ENCODE assay signal across 16 cellular contexts in the genomic region with DNA sequence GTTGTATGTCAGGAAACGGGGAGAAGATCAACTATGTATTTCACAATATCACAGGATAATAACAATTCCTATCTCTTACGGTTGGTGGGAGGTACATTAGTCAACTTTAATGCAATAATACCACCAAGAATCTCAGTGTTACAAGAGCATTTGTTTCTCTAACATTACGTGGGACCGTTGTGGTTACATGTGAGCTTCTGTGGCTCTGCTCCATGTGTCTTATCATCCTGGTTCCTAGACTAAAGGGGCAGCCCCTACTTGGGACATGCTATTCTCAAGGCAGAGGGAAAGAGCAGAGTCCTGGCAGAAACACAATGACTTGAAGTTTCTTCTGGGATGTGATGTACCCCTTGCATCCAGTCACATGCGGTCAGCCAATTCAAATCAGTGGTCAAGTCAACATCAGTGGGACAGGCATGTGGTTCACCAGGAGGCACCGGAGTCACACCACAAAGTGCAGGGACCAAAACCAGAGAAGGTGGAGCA. TPM values are rescaled to one million over a fixed set of nuclear protein-coding genes. Genes with fewer than 3 reads are reported as not detected.
DNase-seq lines count a peak whose midpoint lies in the region; ATAC-seq and TF ChIP-seq lines count a peak whose summit lies in the region.
"Had no signal": no experiment of that assay in that cellular context is flagged by ENCODE, and none has a peak within 500 bp of the region (broad histone marks: within the 10 kb centered on the region; RNA-seq: fewer than 3 reads in every experiment).

No MANE protein-coding gene starts in this region.

- H3K56ac ChIP-seq in IMR-90 (ENCODE audit: extremely low read depth, insufficient read depth, low read length): no peak overlapping the region

- in situ Hi-C loops in IMR-90 (cut with MboI; ENCODE audit: low sequenced_read_pairs): loop anchor here (25.0 kb wide), 4 partner anchors 1014 to 1861 kb away; partner anchors contain the start of genes CSGALNACT2 and HNRNPF
- in situ Hi-C loops in brain microvascular endothelial cell (cut with HindIII; ENCODE audit: low pct_ligation_motif_present, low sequenced_read_pairs): no loop called here

- H2AK5ac ChIP-seq in IMR-90 (ENCODE audit: low read depth, low read length): peak overlapping the region; percentile 48

- no peak for TF ChIP-seq EP300 in stomach (IDR thresholded peaks at IDR 0.05)

- DNase-seq in IMR-90 (peak; percentile 70), brain microvascular endothelial cell (peak; percentile 33), right cardiac atrium (peak; percentile 22 to 46 (median 24)), stomach (no peak), NCI-H69 (lab: John Stamatoyannopoulos, UW) (no peak)
- DNase-seq in stimulated activated CD4-positive, alpha-beta T cell treated with anti-CD3 and anti-CD28 coated beads, Interleukin-15, amount 100 ng/mL, for 24 hours: no peak
- no peak for DNase-seq in activated T-cell treated with anti-CD3 and anti-CD28 coated beads, Interleukin-2, amount 50 U/mL, for 24 hours
- DNase-seq: activated naive CD4-positive, alpha-beta T cell treated with anti-CD3 and anti-CD28 coated beads, Interleukin-2, amount 50 U/mL, for 16 hours; dermis blood vessel endothelial cell; DMS79; Kasumi-1; left colon; NCI-H2081; SHP77; T1000 had no signal

- H3K4ac ChIP-seq in IMR-90 (ENCODE audit: low read depth, low read length): peak overlapping the region; percentile 71

- H3K9me3 ChIP-seq in IMR-90 (ENCODE audit: control insufficient read depth, insufficient read depth, low read length): no peaks in the 10 kb centered on the region
- no peaks in the 10 kb centered on the region for H3K9me3 ChIP-seq in right cardiac atrium (ENCODE audit: control insufficient read depth, low read length)
- H3K9me3 ChIP-seq in stomach: no peaks in the 10 kb centered on the region

- peaks cover 41% of the 10 kb centered on the region for H3K9me1 ChIP-seq in IMR-90 (ENCODE audit: insufficient read depth, low read length)

- intact Hi-C loops in IMR-90 (cut with micrococcal nuclease) (no loop called here), right cardiac atrium (cut with DNase I) (no loop called here), stomach (cut with DNase I; ENCODE audit: low total_unique reads) (no loop called here)

- H3K4me2 ChIP-seq in IMR-90 (ENCODE audit: low read depth, low read length): no peak overlapping the region

- peak overlapping the region in 1 of 2 experiments; percentile 11; a peak in 1 of 4 replicates for H4K8ac ChIP-seq in IMR-90 (ENCODE audit: low read depth in 2 of 2, low read length in 2 of 2)

- TF ChIP-seq CTCF in IMR-90 (conservative IDR thresholded peaks at IDR 0.05; ENCODE audit: low read depth, low read length) (no peak), brain microvascular endothelial cell (IDR thresholded peaks at IDR 0.05; ENCODE audit: low read depth, low read length, missing control alignments) (no peak), stomach (IDR thresholded peaks at IDR 0.05) (no peak)

- H3K9ac ChIP-seq in IMR-90 (ENCODE audit: low read depth, low read length): no peak overlapping the region

- POLR2A ChIA-PET in IMR-90 (lab: Charles Lee; ENCODE audit: unreplicated experiment): no interaction called here

- H3K27me3 Mint-ChIP-seq in activated T-cell treated with anti-CD3 and anti-CD28 coated beads, Interleukin-2, amount 50 U/mL, for 24 hours: no peaks in the 10 kb centered on the region

- peaks cover 13% of the 10 kb centered on the region for H3K9me3 Mint-ChIP-seq in activated T-cell treated with anti-CD3 and anti-CD28 coated beads, Interleukin-2, amount 50 U/mL, for 24 hours

- WGBS in IMR-90 (ENCODE audit: extremely low coverage in 2 of 2, insufficient read length in 1 of 2), 2 experiments: 100% methylated on average over 1 of the region's 6 CpGs; no CpG with 5 or more reads in 1 of the 2 experiments
- WGBS in right cardiac atrium: 51% methylated on average over 6 of the region's 6 CpGs
- WGBS in stomach, 5 donors: 80 to 92% (median 84%) methylated on average over 6 of the region's 6 CpGs

- peak overlapping the region; percentile 42; the same call in 1 of the 2 replicates for H4K5ac ChIP-seq in IMR-90 (ENCODE audit: low read depth, low read length)

- H3K4me1 Mint-ChIP-seq in activated T-cell treated with anti-CD3 and anti-CD28 coated beads, Interleukin-2, amount 50 U/mL, for 24 hours (ENCODE audit: low read depth): peaks cover 41% of the 10 kb centered on the region

- peaks cover under 1% of the 10 kb centered on the region; the same call in 1 of the 2 replicates for H3K36me3 ChIP-seq in IMR-90 (ENCODE audit: control insufficient read depth, insufficient read depth, low read length)
- no peaks in the 10 kb centered on the region for H3K36me3 ChIP-seq in brain microvascular endothelial cell (replicated peaks)
- peaks cover 0 to 8% (median 7%) of the 10 kb centered on the region in 4 donors for H3K36me3 ChIP-seq in stomach

- peaks cover 43% of the 10 kb centered on the region for H3K4me1 ChIP-seq in IMR-90 (ENCODE audit: control insufficient read depth, insufficient read depth, low read length)
- H3K4me1 ChIP-seq in right cardiac atrium (ENCODE audit: control insufficient read depth, insufficient read depth, low read length): peaks cover 27% of the 10 kb centered on the region
- peaks cover 38 to 90% (median 75%) of the 10 kb centered on the region in 4 donors for H3K4me1 ChIP-seq in stomach

- peaks cover 7 to 27% of the 10 kb centered on the region in 2 experiments for H3K79me1 ChIP-seq in IMR-90 (ENCODE audit: low read depth in 1 of 2, low read length in 2 of 2)

- TF ChIP-seq POLR2A in IMR-90 (IDR thresholded peaks at IDR 0.05; ENCODE audit: low read depth, low read length) (no peak), stomach (IDR thresholded peaks at IDR 0.05) (no peak)

- H3K27ac Mint-ChIP-seq in activated T-cell treated with anti-CD3 and anti-CD28 coated beads, Interleukin-2, amount 50 U/mL, for 24 hours: no peak overlapping the region

- H2AFZ ChIP-seq in IMR-90 (replicated peaks; ENCODE audit: low read length, poor library complexity): no peak overlapping the region

- ATAC-seq in IMR-90 (ENCODE audit: low read depth) (no peak), right cardiac atrium (peak in 1 of 2 donors; percentile 8), GM18511 (IDR thresholded peaks at IDR 0.05; ENCODE audit: unreplicated experiment) (no peak)
- ATAC-seq: left colon had no signal

- H4K91ac ChIP-seq in IMR-90 (ENCODE audit: insufficient read depth, low read depth, low read length): peak overlapping the region; percentile 47; the same call in 1 of the 2 replicates

- TF ChIP-seq RAD21 in IMR-90 (IDR thresholded peaks at IDR 0.05; ENCODE audit: low read length): no peak

- no peak overlapping the region for H3K23ac ChIP-seq in IMR-90 (ENCODE audit: low read depth, low read length)

- H2BK5ac ChIP-seq in IMR-90 (ENCODE audit: low read depth, low read length, poor library complexity, severe bottlenecking): peak overlapping the region; percentile 23

- peak overlapping the region; percentile 50 for H2BK120ac ChIP-seq in IMR-90 (ENCODE audit: low read depth, low read length)

- CTCF ChIA-PET in IMR-90 (lab: Yijun Ruan, JAX): no interaction called here

- H3K4me3 ChIP-seq in IMR-90 (ENCODE audit: insufficient read depth, low read depth, low read length) (no peak overlapping the region), brain microvascular endothelial cell (ENCODE audit: low read depth, low read length) (no peak overlapping the region), right cardiac atrium (ENCODE audit: low read length) (no peak overlapping the region), stomach (no peak overlapping the region)

- H3K27me3 ChIP-seq in IMR-90 (ENCODE audit: control insufficient read depth, insufficient read depth, low read length): no peaks in the 10 kb centered on the region
- no peaks in the 10 kb centered on the region for H3K27me3 ChIP-seq in brain microvascular endothelial cell (replicated peaks)
- H3K27me3 ChIP-seq in right cardiac atrium (ENCODE audit: control insufficient read depth, insufficient read depth): no peaks in the 10 kb centered on the region
- H3K27me3 ChIP-seq in stomach: no peaks in the 10 kb centered on the region

- H3K4me3 Mint-ChIP-seq in activated T-cell treated with anti-CD3 and anti-CD28 coated beads, Interleukin-2, amount 50 U/mL, for 24 hours: no peak overlapping the region

- peak overlapping the region; percentile 14; the same call in 1 of the 2 replicates for H3K14ac ChIP-seq in IMR-90 (replicated peaks; ENCODE audit: low read depth, low read length)

- BruUV-seq in IMR-90 (replicated peaks; lab: Mats Ljungman, UMichigan): no TSS peak

- no peak overlapping the region for H2AK9ac ChIP-seq in IMR-90 (replicated peaks; ENCODE audit: low read depth, low read length, poor library complexity)

- H2BK15ac ChIP-seq in IMR-90 (ENCODE audit: low read depth, low read length): peak overlapping the region; percentile 41; the same call in 1 of the 3 replicates

- H3K27ac ChIP-seq in IMR-90 (ENCODE audit: insufficient read depth, low read length): peak overlapping the region; percentile 13; the same call in 1 of the 2 replicates
- no peak overlapping the region for H3K27ac ChIP-seq in brain microvascular endothelial cell
- H3K27ac ChIP-seq in right cardiac atrium (ENCODE audit: low read length): peak overlapping the region; percentile 99
- H3K27ac ChIP-seq in stomach: peak overlapping the region in 4 of 5 donors; percentile 84 to 96 (median 91)

- peaks cover 28% of the 10 kb centered on the region for H3K36me3 Mint-ChIP-seq in activated T-cell treated with anti-CD3 and anti-CD28 coated beads, Interleukin-2, amount 50 U/mL, for 24 hours (ENCODE audit: low read depth)

- peak overlapping the region; percentile 80 for H3K18ac ChIP-seq in IMR-90 (ENCODE audit: low read depth, low read length)

- peak overlapping the region; percentile 71; the same call in 1 of the 2 replicates for H2BK20ac ChIP-seq in IMR-90 (ENCODE audit: low read depth, low read length)

- dilution Hi-C loops in IMR-90 (cut with HindIII; ENCODE audit: low sequenced_read_pairs, unreplicated experiment): no loop called here

- H4K20me1 ChIP-seq in IMR-90 (ENCODE audit: insufficient read depth, low read length): no peaks in the 10 kb centered on the region

RNA-seq across cellular contexts. Expression of gene ZNF22, which starts 2.5 kb away (rescaled TPM):
- 12.4 and 18.6 TPM in 2 replicates for total RNA-seq in IMR-90 (2012; rRNA removed)
- polyA plus RNA-seq in IMR-90 (2012; rRNA removed): 8.4 and 10.6 TPM in 2 replicates
- polyA plus RNA-seq in IMR-90 (2012; cell fraction: cytosol; rRNA removed): 1.7 and 2.4 TPM in 2 replicates
- 0.39 and 4.0 TPM in 2 replicates for polyA plus RNA-seq in IMR-90 (2012; cell fraction: nucleus; rRNA removed; ENCODE audit: low replicate concordance)
- total RNA-seq in right cardiac atrium: 10 to 100 TPM; 15.4 to 20.7 (median 19.2) TPM
- 14.8 TPM for polyA plus RNA-seq in right cardiac atrium
- total RNA-seq in stomach: 10 to 100 TPM in 3 of 5 donors, 1 to 10 TPM in 1, under 1 TPM in 1; 0.58 to 39.8 (median 13.4) TPM
- polyA plus RNA-seq in stomach: 10 to 100 TPM; 12.1 to 23.5 (median 20.2) TPM

RNA-seq across cellular contexts. Expression of gene DEPP1, which starts 19.6 kb away (rescaled TPM):
- total RNA-seq in IMR-90 (2012; rRNA removed): 11.7 and 13.6 TPM in 2 replicates
- polyA plus RNA-seq in IMR-90 (2012; rRNA removed): 19.7 and 30.0 TPM in 2 replicates
- 16.4 and 30.1 TPM in 2 replicates for polyA plus RNA-seq in IMR-90 (2012; cell fraction: cytosol; rRNA removed)
- polyA plus RNA-seq in IMR-90 (2012; cell fraction: nucleus; rRNA removed; ENCODE audit: low replicate concordance): 18.4 and 24.2 TPM in 2 replicates
- total RNA-seq in right cardiac atrium: 10 to 100 TPM; 18.8 to 43.8 (median 23.8) TPM
- polyA plus RNA-seq in right cardiac atrium: 32.5 TPM
- 10 to 100 TPM in 4 of 5 donors, 1 to 10 TPM in 1; 9.8 to 72.9 (median 29.0) TPM for total RNA-seq in stomach
- 10 to 100 TPM; 24.4 to 65.1 (median 42.0) TPM for polyA plus RNA-seq in stomach

RNA-seq across cellular contexts. Expression of gene RASSF4, which starts 38.6 kb away (rescaled TPM):
- 5.9 and 6.1 TPM in 2 replicates for total RNA-seq in IMR-90 (2012; rRNA removed)
- 8.6 and 10.1 TPM in 2 replicates for polyA plus RNA-seq in IMR-90 (2012; rRNA removed)
- polyA plus RNA-seq in IMR-90 (2012; cell fraction: cytosol; rRNA removed): 4.5 and 6.1 TPM in 2 replicates
- 46.1 and 53.0 TPM in 2 replicates for polyA plus RNA-seq in IMR-90 (2012; cell fraction: nucleus; rRNA removed; ENCODE audit: low replicate concordance)
- total RNA-seq in right cardiac atrium: 10 to 100 TPM; 57.9 to 92.1 (median 76.3) TPM
- 45.4 TPM for polyA plus RNA-seq in right cardiac atrium
- 10 to 100 TPM in 4 of 5 donors, 1 to 10 TPM in 1; 7.8 to 74.5 (median 22.7) TPM for total RNA-seq in stomach
- 10 to 100 TPM in 2 of 3 donors, 1 to 10 TPM in 1; 7.8 to 13.7 (median 10.4) TPM for polyA plus RNA-seq in stomach

Comparison
In these comparisons a context has a peak if more than half of its experiments do, and no peak if none do; other contexts are left out.
1. DNase-seq: peak in IMR-90 (single experiment), brain microvascular endothelial cell (single experiment) and right cardiac atrium (3 of 3); none in stomach (single experiment), stimulated activated CD4-positive, alpha-beta T cell treated with anti-CD3 and anti-CD28 coated beads, Interleukin-15, amount 100 ng/mL, for 24 hours (single experiment), NCI-H69 (single experiment) and activated T-cell treated with anti-CD3 and anti-CD28 coated beads, Interleukin-2, amount 50 U/mL, for 24 hours (single experiment).